ENCODE assay signal across 16 cellular contexts in genomic region chrX:8037593-8038348, GRCh38.
DNase-seq lines count a peak whose midpoint lies in the region; ATAC-seq, FAIRE-seq and TF ChIP-seq lines count a peak whose summit lies in the region.
"Had no signal": no experiment of that assay in that cellular context is flagged by ENCODE, and none has a peak within 500 bp of the region (broad histone marks: within the 10 kb centered on the region; RNA-seq: fewer than 3 reads in every experiment).

No MANE protein-coding gene starts in this region.

- no peaks in the 10 kb centered on the region for H3F3A ChIP-seq in Loucy (ENCODE audit: low read depth)

- H3K4me1 ChIP-seq in Loucy (ENCODE audit: insufficient read depth, low read length, poor library complexity, severe bottlenecking): no peaks in the 10 kb centered on the region
- H3K4me1 ChIP-seq in skeletal muscle tissue (ENCODE audit: control insufficient read depth in 3 of 3, insufficient read depth in 3 of 3, low read length in 3 of 3): peaks cover 0 to 14% (median 4%) of the 10 kb centered on the region in 3 donors

- no peak overlapping the region for H3K27ac ChIP-seq in skeletal muscle tissue (ENCODE audit: low read depth, low read length)

- no peaks in the 10 kb centered on the region for H3K9me2 ChIP-seq in Loucy (replicated peaks; ENCODE audit: low read depth, low read length)

- peak overlapping the region; percentile 61 for H3K4me2 ChIP-seq in Loucy (ENCODE audit: low read depth, low read length, poor library complexity, severe bottlenecking)

- peak overlapping the region; percentile 48 for H3K4me3 Mint-ChIP-seq in activated T-cell treated with anti-CD3 and anti-CD28 coated beads, Interleukin-2, amount 50 U/mL, for 24 hours
- peak overlapping the region; percentile 73 to 81 for H3K4me3 Mint-ChIP-seq in effector memory CD8-positive, alpha-beta T cell

- H3K9ac ChIP-seq in Loucy (ENCODE audit: low read depth, low read length, poor library complexity, severe bottlenecking) (peak overlapping the region; percentile 59), skeletal muscle tissue (ENCODE audit: low read depth in 1 of 3, low read length in 3 of 3) (no peak overlapping the region)

- no peaks in the 10 kb centered on the region for H3K9me3 Mint-ChIP-seq in activated T-cell treated with anti-CD3 and anti-CD28 coated beads, Interleukin-2, amount 50 U/mL, for 24 hours
- H3K9me3 Mint-ChIP-seq in effector memory CD8-positive, alpha-beta T cell: no peaks in the 10 kb centered on the region
- H3K9me3 Mint-ChIP-seq: activated naive CD4-positive, alpha-beta T cell treated with anti-CD3 and anti-CD28 coated beads, Interleukin-2, amount 50 U/mL, for 72 hours had no signal

- H3K27me3 ChIP-seq in Loucy (ENCODE audit: insufficient read depth, low read length, poor library complexity, severe bottlenecking): no peaks in the 10 kb centered on the region
- H3K27me3 ChIP-seq in skeletal muscle tissue (ENCODE audit: control insufficient read depth in 3 of 3, insufficient read depth in 3 of 3, low read length in 3 of 3): no peaks in the 10 kb centered on the region

- no peak for TF ChIP-seq POLR2A in H54 (IDR thresholded peaks at IDR 0.05; ENCODE audit: low read depth, low read length)

- DNase-seq in activated T-cell treated with anti-CD3 and anti-CD28 coated beads, Interleukin-2, amount 50 U/mL, for 24 hours: no peak
- DNase-seq in activated T-cell treated with anti-CD3 and anti-CD28 coated beads for 4 hours: no peak
- DNase-seq in effector memory CD8-positive, alpha-beta T cell: no peak
- DNase-seq in H54 (ENCODE audit: insufficient read length, low spot score): no peak
- DNase-seq in AG08395 (ENCODE audit: low spot score): no peak
- DNase-seq: activated CD4-positive, alpha-beta T cell treated with anti-CD3 and anti-CD28 coated beads, Interleukin-2, amount 50 U/mL, for 4 hours; foreskin melanocyte; NCI-H1694; stimulated activated CD4-positive, alpha-beta T cell treated with anti-CD3 and anti-CD28 coated beads, Interleukin-15, amount 100 ng/mL, for 24 hours; stimulated activated CD8-positive, alpha-beta memory T cell treated with anti-CD3 and anti-CD28 coated beads, Interleukin-4, amount 100 ng/mL, for 48 hours had no signal

- no peak overlapping the region for H3K27ac Mint-ChIP-seq in activated T-cell treated with anti-CD3 and anti-CD28 coated beads, Interleukin-2, amount 50 U/mL, for 24 hours
- peak overlapping the region; percentile 87 to 89 for H3K27ac Mint-ChIP-seq in effector memory CD8-positive, alpha-beta T cell
- H3K27ac Mint-ChIP-seq: activated naive CD4-positive, alpha-beta T cell treated with anti-CD3 and anti-CD28 coated beads, Interleukin-2, amount 50 U/mL, for 72 hours had no signal

- no peak for FAIRE-seq in H54 (lab: Jason Lieb, UNC)
- FAIRE-seq: G401.6 had no signal

- H3K27me3 Mint-ChIP-seq in activated T-cell treated with anti-CD3 and anti-CD28 coated beads, Interleukin-2, amount 50 U/mL, for 24 hours: no peaks in the 10 kb centered on the region
- peaks cover 0 to 3% of the 10 kb centered on the region in 2 donors for H3K27me3 Mint-ChIP-seq in effector memory CD8-positive, alpha-beta T cell

- no peak for TF ChIP-seq CTCF in Loucy (conservative IDR thresholded peaks at IDR 0.05; ENCODE audit: low read length)

- no peaks in the 10 kb centered on the region for H4K20me1 ChIP-seq in Loucy (ENCODE audit: insufficient read depth, low read length, poor library complexity, severe bottlenecking)

- H3K36me3 ChIP-seq in Loucy (ENCODE audit: insufficient read depth, low read length) (no peaks in the 10 kb centered on the region), skeletal muscle tissue (ENCODE audit: control insufficient read depth in 3 of 3, insufficient read depth in 3 of 3, low read length in 3 of 3) (no peaks in the 10 kb centered on the region)

- peaks cover 23% of the 10 kb centered on the region for H3K4me1 Mint-ChIP-seq in activated T-cell treated with anti-CD3 and anti-CD28 coated beads, Interleukin-2, amount 50 U/mL, for 24 hours (ENCODE audit: low read depth)
- H3K4me1 Mint-ChIP-seq in effector memory CD8-positive, alpha-beta T cell (ENCODE audit: low read depth in 2 of 2): peaks cover 9 to 14% of the 10 kb centered on the region in 2 donors

- peak; percentile 51 for ATAC-seq in effector memory CD8-positive, alpha-beta T cell (replicated peaks)
- ATAC-seq in HG02870 (IDR thresholded peaks at IDR 0.05; ENCODE audit: unreplicated experiment): no peak
- ATAC-seq: activated naive CD4-positive, alpha-beta T cell treated with anti-CD3 and anti-CD28 coated beads, Interleukin-2, amount 50 U/mL, for 72 hours; SK-N-SH treated with all-trans-retinoic acid at 6 μM for 48 hours had no signal

- H3K9me3 ChIP-seq in Loucy (ENCODE audit: insufficient read depth, low read depth, low read length): no peaks in the 10 kb centered on the region
- H3K9me3 ChIP-seq in skeletal muscle tissue (ENCODE audit: control insufficient read depth in 3 of 3, low read length in 3 of 3): no peaks in the 10 kb centered on the region

- H3K4me3 ChIP-seq in Loucy (ENCODE audit: low read length, poor library complexity, severe bottlenecking) (peak overlapping the region; percentile 60), skeletal muscle tissue (ENCODE audit: low read length in 3 of 3) (peak overlapping the region; percentile 28 to 41 (median 38))

- H2AFZ ChIP-seq in Loucy (ENCODE audit: low read length): peak overlapping the region; percentile 94

- no peaks in the 10 kb centered on the region for H3K36me3 Mint-ChIP-seq in activated T-cell treated with anti-CD3 and anti-CD28 coated beads, Interleukin-2, amount 50 U/mL, for 24 hours (ENCODE audit: low read depth)
- H3K36me3 Mint-ChIP-seq in effector memory CD8-positive, alpha-beta T cell (ENCODE audit: insufficient read depth): no peaks in the 10 kb centered on the region
- H3K36me3 Mint-ChIP-seq: activated naive CD4-positive, alpha-beta T cell treated with anti-CD3 and anti-CD28 coated beads, Interleukin-2, amount 50 U/mL, for 72 hours had no signal

- no peaks in the 10 kb centered on the region for H3K79me2 ChIP-seq in Loucy (ENCODE audit: insufficient read depth, low read length)
